Comparison of ENCODE assay signal across 14 cellular contexts in genomic region chr4:134078230-134078914, GRCh38.
DNase-seq lines count a peak whose midpoint lies in the region; ATAC-seq and TF ChIP-seq lines count a peak whose summit lies in the region.
"Had no signal": no experiment of that assay in that cellular context is flagged by ENCODE, and none has a peak within 500 bp of the region (broad histone marks: within the 10 kb centered on the region; RNA-seq: fewer than 3 reads in every experiment).

No MANE protein-coding gene starts in this region.

- peak; percentile 14 for DNase-seq in GM10248 (ENCODE audit: extremely low spot score)
- DNase-seq in MG63 = no peak
- no peak for DNase-seq in NCI-H2029 treated with DMSO at 0.1 percent for 48 hours (lab: John Stamatoyannopoulos, UW)
- no peak for DNase-seq in effector CD8-positive, alpha-beta T cell (lab: John Stamatoyannopoulos, UW)
- DNase-seq in gastrocnemius medialis = no peak
- no peak for DNase-seq in NCI-H2227 (lab: John Stamatoyannopoulos, UW; ENCODE audit: unreplicated experiment)
- DNase-seq: activated CD8-positive, alpha-beta memory T cell treated with anti-CD3 and anti-CD28 coated beads, Interleukin-2, amount 50 U/mL, for 48 hours; adrenal gland; NCI-H1694; stimulated activated CD4-positive, alpha-beta T cell treated with anti-CD3 and anti-CD28 coated beads, Interleukin-12 subunit alpha, Interleukin-12 subunit beta, amount 100 ng/mL, for 4 hours; uterus had no signal

- POLR2A ChIA-PET in GM10248 (lab: Yijun Ruan, JAX) = no interaction called here

- intact Hi-C loops in gastrocnemius medialis (cut with DNase I; ENCODE audit: low total_unique reads) = no loop called here

- no peak overlapping the region for H3K27ac ChIP-seq in gastrocnemius medialis
- H3K27ac ChIP-seq: adrenal gland, SK-N-MC, uterus had no signal

- H3K27me3 ChIP-seq in MG63 (no peaks in the 10 kb centered on the region), gastrocnemius medialis (no peaks in the 10 kb centered on the region)
- H3K27me3 ChIP-seq: adrenal gland, uterus had no signal

- H3K4me3 ChIP-seq in MG63 (peak overlapping the region; percentile 21), gastrocnemius medialis (no peak overlapping the region)
- H3K4me3 ChIP-seq: adrenal gland, SK-N-MC had no signal

- CTCF ChIA-PET in GM10248 (lab: Yijun Ruan, JAX) = no interaction called here

- no peaks in the 10 kb centered on the region for H3K4me1 ChIP-seq in gastrocnemius medialis
- H3K4me1 ChIP-seq: adrenal gland, uterus had no signal

- H3K9me3 ChIP-seq in MG63 = no peaks in the 10 kb centered on the region
- no peaks in the 10 kb centered on the region for H3K9me3 ChIP-seq in gastrocnemius medialis
- H3K9me3 ChIP-seq: adrenal gland, uterus had no signal

- no peak for TF ChIP-seq POLR2A in gastrocnemius medialis (IDR thresholded peaks at IDR 0.05)

- no peak for TF ChIP-seq CTCF in GM10248 (IDR thresholded peaks at IDR 0.05; ENCODE audit: control extremely low read depth, extremely low read depth, low read depth, missing control alignments)
- no peak for TF ChIP-seq CTCF in gastrocnemius medialis (IDR thresholded peaks at IDR 0.05 in 4 of 5, conservative IDR thresholded peaks at IDR 0.05 in 1 of 5)

- ATAC-seq in GM19351 (IDR thresholded peaks at IDR 0.05; ENCODE audit: unreplicated experiment) (peak; percentile 83), HG02981 (IDR thresholded peaks at IDR 0.05; ENCODE audit: unreplicated experiment) (peak; percentile 63), gastrocnemius medialis (no peak)

- H3K36me3 ChIP-seq in MG63 = no peaks in the 10 kb centered on the region
- H3K36me3 ChIP-seq in gastrocnemius medialis = no peaks in the 10 kb centered on the region
- H3K36me3 ChIP-seq: adrenal gland, uterus had no signal

- in situ Hi-C loops in gastrocnemius medialis (cut with MboI; ENCODE audit: low sequenced_read_pairs in 4 of 4) = no loop called here

Comparison
In these comparisons a context has a peak if more than half of its experiments do, and no peak if none do; other contexts are left out.
1. ATAC-seq: peak in GM19351 (single experiment) and HG02981 (single experiment); none in gastrocnemius medialis (0 of 2).